Comparison of ENCODE assay signal across 9 cellular contexts in genomic region chr4:163179207-163179606, GRCh38.
"Had no signal": no experiment of that assay in that cellular context is flagged by ENCODE, and none has a peak within 500 bp of the region (broad histone marks: within the 10 kb centered on the region; RNA-seq: fewer than 3 reads in every experiment).

No MANE protein-coding gene starts in this region.

- H3K4me3 Mint-ChIP-seq: GM23338, H9, HFFc6 had no signal

- H3K9me3 Mint-ChIP-seq: GM23338, H9, HFFc6 had no signal

- ATAC-seq: GM23338, HCT116 had no signal

- H3K4me1 ChIP-seq: HAP-1 had no signal

- H3K9ac ChIP-seq: GM23248 had no signal

- H3K9me3 ChIP-seq: HAP-1 had no signal

- H3K27ac ChIP-seq: GM23248 had no signal

- H3K36me3 ChIP-seq: HAP-1 had no signal

- H3K27ac Mint-ChIP-seq: GM23338, H9, HFFc6 had no signal

- H3K4me3 ChIP-seq: GM23248, GM23338, HAP-1 had no signal

- H3K4me2 ChIP-seq: GM23338 had no signal

- H3K4me1 Mint-ChIP-seq: GM23338, H9 had no signal

- DNase-seq: GM23248, GOT3, H7, H9, HCEC 1CT, HFFc6 had no signal
